ENCODE assay signal across 8 cellular contexts in genomic region chr16:80569440-80570105, GRCh38. TPM values are rescaled to one million over a fixed set of nuclear protein-coding genes. Genes with fewer than 3 reads are reported as not detected.
A peak's percentile ranks its signal among the peaks of the same experiment; 100 is the strongest.
DNase-seq lines count a peak whose midpoint lies in the region; ATAC-seq and TF ChIP-seq lines count a peak whose summit lies in the region.

No MANE protein-coding gene starts in this region.

- no peak for TF ChIP-seq CTCF in GM12864 (IDR thresholded peaks at IDR 0.05; ENCODE audit: low read depth, low read length, missing control alignments)

- ATAC-seq in HG02840 (IDR thresholded peaks at IDR 0.05; ENCODE audit: low FRiP score, unreplicated experiment) (no peak), HG03439 (IDR thresholded peaks at IDR 0.05; ENCODE audit: unreplicated experiment) (no peak)

- H3K4me3 ChIP-seq in GM12864 (ENCODE audit: low read depth, low read length): no peak overlapping the region

- DNase-seq in GM12864 (ENCODE audit: low read depth) (peak; percentile 8), HS-5 (ENCODE audit: low read depth) (peak; percentile 29), renal cortical epithelial cell (ENCODE audit: low read depth) (peak; percentile 46), D341Med (ENCODE audit: low spot score) (no peak), HK-2 (ENCODE audit: unreplicated experiment) (no peak)
- DNase-seq in activated T-helper 1 cell treated with anti-CD3 and anti-CD28 coated beads, Interleukin-2, amount 50 U/mL, for 16 hours (ENCODE audit: low read depth in 1 of 2, low spot score in 1 of 2): peak; percentile 27 to 59

RNA-seq across cellular contexts. Expression of gene DYNLRB2, which starts 28.8 kb away (rescaled TPM):
- 7.2 TPM in 1 of 2 replicates, not detected in the other for total RNA-seq in renal cortical epithelial cell

Comparison
In these comparisons a context has a peak if more than half of its experiments do, and no peak if none do; other contexts are left out.
1. DNase-seq: peak in GM12864 (single experiment), HS-5 (single experiment), activated T-helper 1 cell treated with anti-CD3 and anti-CD28 coated beads, Interleukin-2, amount 50 U/mL, for 16 hours (2 of 2) and renal cortical epithelial cell (single experiment); none in D341Med (single experiment) and HK-2 (single experiment).